ENCODE assay signal across 14 cellular contexts in the genomic region with DNA sequence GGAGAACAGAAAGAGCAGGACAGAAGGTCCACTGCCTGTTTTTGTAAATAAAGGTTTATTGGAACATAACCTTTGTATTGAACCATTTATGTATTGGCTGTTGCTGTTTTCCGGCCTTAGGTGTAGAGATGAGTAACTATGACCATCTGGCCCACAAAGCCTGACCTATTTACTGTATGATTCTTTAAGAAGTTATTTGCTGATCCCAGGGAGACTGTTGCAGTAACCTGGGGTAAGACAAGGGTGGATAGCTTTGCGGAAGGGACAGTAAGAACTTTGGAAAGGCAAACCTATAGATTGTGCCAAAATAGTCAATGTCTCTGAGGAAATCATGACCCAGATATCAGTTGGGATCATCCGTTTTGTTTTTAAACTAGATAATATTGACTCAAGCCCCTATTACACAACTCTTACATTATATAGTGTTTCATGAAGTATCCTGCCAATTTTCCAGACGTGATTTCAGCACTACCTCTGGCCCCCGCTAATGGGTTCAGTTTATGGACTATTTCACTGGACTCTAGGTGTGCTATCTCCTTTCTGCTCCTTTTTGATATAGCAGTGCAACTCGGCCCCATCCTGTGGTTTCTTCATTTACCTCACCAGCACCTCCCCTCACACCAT. TPM values are rescaled to one million over a fixed set of nuclear protein-coding genes. Genes with fewer than 3 reads are reported as not detected.
DNase-seq lines count a peak whose midpoint lies in the region; ATAC-seq and TF ChIP-seq lines count a peak whose summit lies in the region.
"Had no signal": no experiment of that assay in that cellular context is flagged by ENCODE, and none has a peak within 500 bp of the region (broad histone marks: within the 10 kb centered on the region; RNA-seq: fewer than 3 reads in every experiment).

No MANE protein-coding gene starts in this region.

- H3K4me3 ChIP-seq in GM23338 (no peak overlapping the region), mucosa of rectum (ENCODE audit: low read length in 2 of 2) (no peak overlapping the region)

- TF ChIP-seq CTCF in GM23338 (conservative IDR thresholded peaks at IDR 0.05; ENCODE audit: low read depth in 2 of 2), result no peak

- H3K9me2 ChIP-seq in GM23338 (ENCODE audit: insufficient read depth), result 0 out of 2 replicates have a peak, but pooled peaks cover 3% of the 10 kb centered on the region

- no peaks in the 10 kb centered on the region for H3K9me3 Mint-ChIP-seq in GM23338
- H3K9me3 Mint-ChIP-seq: T-helper 2 cell treated with Interferon-gamma antibody and Interleukin-4, amounts not matched to agents 5 μg/mL and 100 μg/mL, for 36 hours had no signal

- DNase-seq in GM23338 (ENCODE audit: low spot score) (no peak), HS-5 (ENCODE audit: low read depth) (peak; percentile 70), NCI-H2171 treated with DMSO at 0.1 percent for 48 hours (lab: John Stamatoyannopoulos, UW) (no peak), KG1 (lab: John Stamatoyannopoulos, UW) (no peak), germinal center (ENCODE audit: low spot score) (no peak)
- no peak for DNase-seq in activated T-cell treated with anti-CD3 and anti-CD28 coated beads, Interleukin-2, amount 50 U/mL, for 1 hour
- DNase-seq: activated CD8-positive, alpha-beta memory T cell treated with anti-CD3 and anti-CD28 coated beads, Interleukin-2, amount 50 U/mL, for 4 hours; anterior cingulate cortex; H7; NCI-H187 treated with DMSO at 0.1 percent for 48 hours; OCI-M1 had no signal

- no peaks in the 10 kb centered on the region for H3K79me2 ChIP-seq in GM23338 (replicated peaks; ENCODE audit: insufficient read depth)

- no peak overlapping the region for H3K4me3 Mint-ChIP-seq in GM23338
- H3K4me3 Mint-ChIP-seq: T-helper 2 cell treated with Interferon-gamma antibody and Interleukin-4, amounts not matched to agents 5 μg/mL and 100 μg/mL, for 36 hours had no signal

- no peaks in the 10 kb centered on the region for H3K36me3 Mint-ChIP-seq in GM23338 (ENCODE audit: low read depth)

- no peak overlapping the region for H3K9ac ChIP-seq in mucosa of rectum (ENCODE audit: low read depth in 1 of 2, low read length in 2 of 2)

- H3K4me1 ChIP-seq in GM23338 (ENCODE audit: insufficient read depth) (no peaks in the 10 kb centered on the region), mucosa of rectum (ENCODE audit: control insufficient read depth in 2 of 2, insufficient read depth in 2 of 2, low read length in 2 of 2) (peaks cover 0 to 13% of the 10 kb centered on the region in 2 donors)

- H3K27ac Mint-ChIP-seq in GM23338, result no peak overlapping the region
- H3K27ac Mint-ChIP-seq: T-helper 2 cell treated with Interferon-gamma antibody and Interleukin-4, amounts not matched to agents 5 μg/mL and 100 μg/mL, for 36 hours had no signal

- no peaks in the 10 kb centered on the region for H4K20me1 ChIP-seq in GM23338 (replicated peaks; ENCODE audit: insufficient read depth)

- no peaks in the 10 kb centered on the region for H3F3A ChIP-seq in GM23338 (replicated peaks; ENCODE audit: low read depth)

- ATAC-seq in GM19023 (IDR thresholded peaks at IDR 0.05; ENCODE audit: unreplicated experiment), result peak; percentile 25
- no peak for ATAC-seq in GM23338

- H3K4me2 ChIP-seq in GM23338, result no peak overlapping the region

- no peak overlapping the region for H3K27ac ChIP-seq in GM23338 (ENCODE audit: low read depth)
- H3K27ac ChIP-seq in mucosa of rectum (ENCODE audit: low read depth in 2 of 2, low read length in 2 of 2), result peak overlapping the region; percentile 49 to 79

- H3K27me3 Mint-ChIP-seq in GM23338 (ENCODE audit: insufficient read depth, low read depth, poor library complexity), result no peaks in the 10 kb centered on the region

- no peaks in the 10 kb centered on the region for H3K9me3 ChIP-seq in mucosa of rectum (ENCODE audit: control insufficient read depth in 2 of 2, low read length in 2 of 2)

- peak overlapping the region; percentile 89 for H2AFZ ChIP-seq in GM23338

- H3K36me3 ChIP-seq in GM23338 (ENCODE audit: insufficient read depth) (no peaks in the 10 kb centered on the region), mucosa of rectum (ENCODE audit: control insufficient read depth in 2 of 2, insufficient read depth in 2 of 2, low read length in 2 of 2) (no peaks in the 10 kb centered on the region)

- H3K27me3 ChIP-seq in GM23338 (ENCODE audit: insufficient read depth) (no peaks in the 10 kb centered on the region), mucosa of rectum (ENCODE audit: control insufficient read depth in 2 of 2, insufficient read depth in 2 of 2, low read length in 2 of 2) (no peaks in the 10 kb centered on the region)

- no peaks in the 10 kb centered on the region; the same call in 2 of the 3 replicates for H3K4me1 Mint-ChIP-seq in GM23338

TF ChIP-seq in GM23338, 12 proteins besides CTCF, POLR2A, EP300 and RAD21 (continues in another document):
- TF ChIP-seq ETS1 (IDR thresholded peaks at IDR 0.05) (no peak), EZH2phosphoT487 (IDR thresholded peaks at IDR 0.05; ENCODE audit: unreplicated experiment) (no peak), CREB1 (CRISPR knock-in tag; IDR thresholded peaks at IDR 0.05; ENCODE audit: low read depth) (no peak), REST (IDR thresholded peaks at IDR 0.05; ENCODE audit: unreplicated experiment) (no peak), POLR2AphosphoS5 (IDR thresholded peaks at IDR 0.05; ENCODE audit: low read depth) (no peak), JUNB (IDR thresholded peaks at IDR 0.05; ENCODE audit: unreplicated experiment) (no peak), EZH2 (IDR thresholded peaks at IDR 0.05; ENCODE audit: low read depth, unreplicated experiment) (no peak), STAT1 (IDR thresholded peaks at IDR 0.05; ENCODE audit: unreplicated experiment) (no peak)

RNA-seq across cellular contexts. Expression of gene TLCD4, which starts 20.8 kb away (rescaled TPM):
- total RNA-seq in GM23338 (2014; rRNA removed; shearing (Covaris generic)), result 3.5 and 4.5 TPM in 2 replicates
- 2.8 and 4.2 TPM in 2 replicates for polyA plus RNA-seq in GM23338 (2016; fragmentation: Nextera tagmentation; extraction: Ambion mirVana)

RNA-seq across cellular contexts. Expression of gene ALG14, which starts 23.6 kb away (rescaled TPM):
- total RNA-seq in GM23338 (2014; rRNA removed; shearing (Covaris generic)), result 0.42 and 0.70 TPM in 2 replicates
- polyA plus RNA-seq in GM23338 (2016; fragmentation: Nextera tagmentation; extraction: Ambion mirVana), result 2.8 and 4.1 TPM in 2 replicates
